ENCODE assay signal across 23 cellular contexts in the genomic region with DNA sequence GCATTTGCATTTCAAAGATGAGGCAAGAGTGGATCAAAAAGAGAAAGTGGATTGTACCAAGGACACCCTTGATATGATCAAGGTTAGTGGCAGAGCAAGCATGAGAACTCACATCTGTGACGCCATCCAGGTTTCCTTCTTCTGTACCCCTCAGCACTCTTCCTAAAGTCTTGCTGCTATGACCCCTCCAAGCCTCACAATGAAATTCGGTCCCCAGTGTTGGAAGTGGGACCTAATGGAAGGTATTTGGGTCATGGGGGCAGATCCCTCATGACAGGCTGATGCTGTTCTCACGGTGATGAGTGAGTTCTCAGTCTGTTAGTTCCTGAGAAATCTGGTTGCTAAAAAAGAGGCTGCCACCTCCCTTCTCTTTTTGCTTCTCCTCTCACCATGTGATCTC.
"Had no signal": no experiment of that assay in that cellular context is flagged by ENCODE, and none has a peak within 500 bp of the region (broad histone marks: within the 10 kb centered on the region; RNA-seq: fewer than 3 reads in every experiment).

No MANE protein-coding gene starts in this region.

- H3K4me2 ChIP-seq: hepatocyte had no signal

- H3K4me1 ChIP-seq: foreskin keratinocyte had no signal

- H3K9me3 ChIP-seq: esophagus muscularis mucosa, gastroesophageal sphincter, heart left ventricle, lower lobe of right lung, mucosa of descending colon had no signal

- DNase-seq: dermis blood vessel endothelial cell; dorsolateral prefrontal cortex; effector CD4-positive, alpha-beta T cell; effector memory CD4-positive, alpha-beta T cell; foreskin keratinocyte; heart left ventricle; hypothalamus; immature natural killer cell; islet precursor cell; left cardiac atrium; left lung; left ventricle myocardium superior; lower lobe of right lung; mesenchymal stem cell; mucosa of descending colon; naive B cell had no signal

- H3K27me3 ChIP-seq: dorsolateral prefrontal cortex, esophagus muscularis mucosa, foreskin keratinocyte, gastroesophageal sphincter, heart left ventricle, hepatocyte, left lung had no signal

- H3K36me3 ChIP-seq: esophagus muscularis mucosa, gastroesophageal sphincter, heart left ventricle, left lung, lower lobe of right lung had no signal

- H3K79me2 ChIP-seq: hepatocyte had no signal

- H3K27ac ChIP-seq: coronary artery, dorsolateral prefrontal cortex, esophagus muscularis mucosa, foreskin keratinocyte, gastroesophageal sphincter, heart left ventricle, hepatocyte, left lung, lower lobe of right lung had no signal

- H3K4me3 ChIP-seq: coronary artery, dorsolateral prefrontal cortex, esophagus muscularis mucosa, gastroesophageal sphincter, heart left ventricle, hepatocyte, left lung, lower lobe of right lung, mucosa of descending colon had no signal

- FAIRE-seq: colon, endothelial cell of umbilical vein, frontal cortex had no signal

- H2AFZ ChIP-seq: hepatocyte had no signal
